18 cellular contexts compared by ENCODE assay signal in genomic region chrX:46599051-46599560, GRCh38. TPM values are rescaled to one million over a fixed set of nuclear protein-coding genes. Genes with fewer than 3 reads are reported as not detected.
DNase-seq lines count a peak whose midpoint lies in the region; ATAC-seq, FAIRE-seq and TF ChIP-seq lines count a peak whose summit lies in the region.
"Had no signal": no experiment of that assay in that cellular context is flagged by ENCODE, and none has a peak within 500 bp of the region (broad histone marks: within the 10 kb centered on the region; RNA-seq: fewer than 3 reads in every experiment).

No MANE protein-coding gene starts in this region.

- H2AK5ac ChIP-seq in IMR-90 (ENCODE audit: low read depth, low read length), result no peak overlapping the region

- no peak overlapping the region for H4K5ac ChIP-seq in IMR-90 (ENCODE audit: low read depth, low read length)

- H3K27me3 ChIP-seq in IMR-90 (ENCODE audit: control insufficient read depth, insufficient read depth, low read length) (peaks cover 2% of the 10 kb centered on the region; the same call in 1 of the 2 replicates), K562 (ENCODE audit: control insufficient read depth in 2 of 2, insufficient read depth in 2 of 2, low read length in 2 of 2) (peaks cover 0 to 3% of the 10 kb centered on the region in 2 experiments; a peak in 1 of 5 replicates), esophagus squamous epithelium (no peaks in the 10 kb centered on the region), psoas muscle (ENCODE audit: insufficient read depth in 3 of 3, low read length in 2 of 3) (no peaks in the 10 kb centered on the region)
- H3K27me3 ChIP-seq: SJSA1 had no signal

- H3K9me3 ChIP-seq in IMR-90 (ENCODE audit: control insufficient read depth, insufficient read depth, low read length), result no peaks in the 10 kb centered on the region
- H3K9me3 ChIP-seq in K562 (replicated peaks; ENCODE audit: control insufficient read depth, insufficient read depth, low read depth, low read length), result no peaks in the 10 kb centered on the region
- no peaks in the 10 kb centered on the region for H3K9me3 ChIP-seq in esophagus squamous epithelium
- H3K9me3 ChIP-seq in psoas muscle, result no peaks in the 10 kb centered on the region
- H3K9me3 ChIP-seq: Caco-2, SJSA1 had no signal

- H3K4ac ChIP-seq in IMR-90 (ENCODE audit: low read depth, low read length), result no peak overlapping the region

- no peak overlapping the region for H3K18ac ChIP-seq in IMR-90 (ENCODE audit: low read depth, low read length)

- no peak for TF ChIP-seq CTCF in IMR-90 (conservative IDR thresholded peaks at IDR 0.05; ENCODE audit: low read depth, low read length)
- TF ChIP-seq CTCF in K562 (IDR thresholded peaks at IDR 0.05 in 2 of 3, conservative IDR thresholded peaks at IDR 0.05 in 1 of 3; ENCODE audit: insufficient read depth in 2 of 3, low read depth in 1 of 3, low read length in 3 of 3), result no peak
- no peak for TF ChIP-seq CTCF in esophagus squamous epithelium (IDR thresholded peaks at IDR 0.05)
- TF ChIP-seq CTCF in psoas muscle (IDR thresholded peaks at IDR 0.05), result no peak

- no peak overlapping the region for H3K27ac ChIP-seq in IMR-90 (ENCODE audit: insufficient read depth, low read length)
- H3K27ac ChIP-seq in K562 (ENCODE audit: extremely low read depth, low read depth, low read length), result no peak overlapping the region
- H3K27ac ChIP-seq in esophagus squamous epithelium, result no peak overlapping the region
- no peak overlapping the region for H3K27ac ChIP-seq in psoas muscle
- H3K27ac ChIP-seq: SJSA1 had no signal

- no peak overlapping the region for H3K4me3 Mint-ChIP-seq in stimulated activated naive B cell treated with anti-CD40 and anti-IgM and Interleukin-4, amounts not matched to agents 10 μg/mL and 1 μg/mL and 100 μg/mL, for 72 hours
- H3K4me3 Mint-ChIP-seq: IgD-negative memory B cell had no signal

- no peak overlapping the region for H3K23ac ChIP-seq in IMR-90 (ENCODE audit: low read depth, low read length)

- H3K4me2 ChIP-seq in IMR-90 (ENCODE audit: low read depth, low read length) (no peak overlapping the region), K562 (ENCODE audit: insufficient read depth, low read length) (no peak overlapping the region)

- ATAC-seq in IMR-90 (ENCODE audit: low read depth) (peak; percentile 46; the same call in 1 of the 2 replicates), K562 (no peak), left ventricle myocardium superior (peak; percentile 50), psoas muscle (no peak)
- no peak for ATAC-seq in stimulated activated naive B cell treated with anti-CD40 and anti-IgM and Interleukin-4, amounts not matched to agents 10 μg/mL and 1 μg/mL and 100 μg/mL, for 72 hours (replicated peaks)

- H2BK20ac ChIP-seq in IMR-90 (ENCODE audit: low read depth, low read length), result no peak overlapping the region

- DNase-seq in IMR-90 (peak; percentile 40), K562 (ENCODE audit: extremely low read depth in 1 of 4, low spot score in 3 of 4) (no peak), left ventricle myocardium superior (no peak), esophagus squamous epithelium (lab: John Stamatoyannopoulos, UW) (no peak), NCI-H1092 (lab: John Stamatoyannopoulos, UW) (no peak), psoas muscle (no peak)
- DNase-seq in stimulated activated naive B cell treated with anti-CD40 and anti-IgM and Interleukin-4, amounts not matched to agents 10 μg/mL and 1 μg/mL and 100 μg/mL, for 72 hours, result no peak
- DNase-seq: ACHN, Caco-2, DMS153, EL, H7, NCI-H1417, NCI-H187 treated with DMSO at 0.1 percent for 48 hours, NCI-H446, NCI-H69 had no signal

- H3K56ac ChIP-seq in IMR-90 (ENCODE audit: extremely low read depth, insufficient read depth, low read length), result no peak overlapping the region

- BruUV-seq in IMR-90 (replicated peaks; lab: Mats Ljungman, UMichigan) (no TSS peak), K562 (replicated peaks; lab: Mats Ljungman, UMichigan) (no TSS peak)

- H3K27me3 Mint-ChIP-seq in stimulated activated naive B cell treated with anti-CD40 and anti-IgM and Interleukin-4, amounts not matched to agents 10 μg/mL and 1 μg/mL and 100 μg/mL, for 72 hours, result peaks cover 0 to 4% of the 10 kb centered on the region in 2 donors

- H3K36me3 Mint-ChIP-seq in stimulated activated naive B cell treated with anti-CD40 and anti-IgM and Interleukin-4, amounts not matched to agents 10 μg/mL and 1 μg/mL and 100 μg/mL, for 72 hours, result peaks cover 10 to 23% of the 10 kb centered on the region in 2 donors
- H3K36me3 Mint-ChIP-seq: IgD-negative memory B cell had no signal

- H3K79me2 ChIP-seq in K562 (ENCODE audit: control insufficient read depth, insufficient read depth, low read length), result no peaks in the 10 kb centered on the region

- TF ChIP-seq RAD21 in IMR-90 (IDR thresholded peaks at IDR 0.05; ENCODE audit: low read length) (no peak), K562 (CRISPR knock-in tag; conservative IDR thresholded peaks at IDR 0.05 in 1 of 2, IDR thresholded peaks at IDR 0.05 in 1 of 2) (no peak)

- H3K4me1 ChIP-seq in IMR-90 (ENCODE audit: control insufficient read depth, insufficient read depth, low read length), result peaks cover 2% of the 10 kb centered on the region; the same call in 1 of the 2 replicates
- H3K4me1 ChIP-seq in K562 (replicated peaks in 1 of 2; ENCODE audit: control insufficient read depth in 2 of 2, insufficient read depth in 2 of 2, low read length in 2 of 2), result no peaks in the 10 kb centered on the region
- H3K4me1 ChIP-seq in esophagus squamous epithelium, result no peaks in the 10 kb centered on the region
- no peaks in the 10 kb centered on the region for H3K4me1 ChIP-seq in psoas muscle
- H3K4me1 ChIP-seq: Caco-2, SJSA1 had no signal

- TF ChIP-seq POLR2A in IMR-90 (IDR thresholded peaks at IDR 0.05; ENCODE audit: low read depth, low read length), result no peak
- no peak for TF ChIP-seq POLR2A in K562 (conservative IDR thresholded peaks at IDR 0.05)
- no peak for TF ChIP-seq POLR2A in esophagus squamous epithelium (IDR thresholded peaks at IDR 0.05)

- H2AK9ac ChIP-seq in IMR-90 (replicated peaks; ENCODE audit: low read depth, low read length, poor library complexity), result no peak overlapping the region

- H2BK5ac ChIP-seq in IMR-90 (ENCODE audit: low read depth, low read length, poor library complexity, severe bottlenecking), result no peak overlapping the region

- H2BK15ac ChIP-seq in IMR-90 (ENCODE audit: low read depth, low read length), result no peak overlapping the region

- H3K9ac ChIP-seq in IMR-90 (ENCODE audit: low read depth, low read length) (no peak overlapping the region), K562 (ENCODE audit: insufficient read depth in 1 of 2, low read depth in 2 of 2, low read length in 2 of 2) (no peak overlapping the region)

- peaks cover 3 to 4% of the 10 kb centered on the region in 2 donors for H3K4me1 Mint-ChIP-seq in stimulated activated naive B cell treated with anti-CD40 and anti-IgM and Interleukin-4, amounts not matched to agents 10 μg/mL and 1 μg/mL and 100 μg/mL, for 72 hours
- H3K4me1 Mint-ChIP-seq: IgD-negative memory B cell had no signal

- intact Hi-C loops in IMR-90 (cut with micrococcal nuclease), result no loop called here
- intact Hi-C loops in K562 (cut with micrococcal nuclease), result no loop called here
- intact Hi-C loops in left ventricle myocardium superior (cut with micrococcal nuclease), result no loop called here
- intact Hi-C loops in esophagus squamous epithelium (cut with DNase I), result no loop called here
- intact Hi-C loops in psoas muscle (cut with DNase I), result no loop called here

- in situ Hi-C loops in IMR-90 (cut with MboI; ENCODE audit: low sequenced_read_pairs), result no loop called here
- in situ Hi-C loops in K562 (cut with MboI), result no loop called here

- CTCF ChIA-PET in IMR-90 (lab: Yijun Ruan, JAX) (no interaction called here), K562 (lab: Yijun Ruan, JAX; ENCODE audit: low intra/inter-chr PET ratio) (no interaction called here)

- H3K27ac Mint-ChIP-seq in stimulated activated naive B cell treated with anti-CD40 and anti-IgM and Interleukin-4, amounts not matched to agents 10 μg/mL and 1 μg/mL and 100 μg/mL, for 72 hours, result peak overlapping the region; percentile 62
- H3K27ac Mint-ChIP-seq: IgD-negative memory B cell had no signal

- no peak overlapping the region for H4K91ac ChIP-seq in IMR-90 (ENCODE audit: insufficient read depth, low read depth, low read length)

- H4K20me1 ChIP-seq in IMR-90 (ENCODE audit: insufficient read depth, low read length) (no peaks in the 10 kb centered on the region), K562 (replicated peaks; ENCODE audit: control insufficient read depth, insufficient read depth, low read length) (0 out of 2 replicates have a peak, but pooled peaks cover 3% of the 10 kb centered on the region)

- H2BK120ac ChIP-seq in IMR-90 (ENCODE audit: low read depth, low read length), result no peak overlapping the region

- dilution Hi-C loops in IMR-90 (cut with HindIII; ENCODE audit: low sequenced_read_pairs, unreplicated experiment), result no loop called here

- H3K36me3 ChIP-seq in IMR-90 (ENCODE audit: control insufficient read depth, insufficient read depth, low read length), result no peaks in the 10 kb centered on the region; the same call in 1 of the 2 replicates
- no peaks in the 10 kb centered on the region for H3K36me3 ChIP-seq in K562 (ENCODE audit: control insufficient read depth, insufficient read depth, low read length)
- H3K36me3 ChIP-seq in esophagus squamous epithelium, result no peaks in the 10 kb centered on the region
- H3K36me3 ChIP-seq in psoas muscle (ENCODE audit: insufficient read depth in 1 of 2, low read depth in 1 of 2), result no peaks in the 10 kb centered on the region
- H3K36me3 ChIP-seq: SJSA1 had no signal

- H3K9me1 ChIP-seq in IMR-90 (ENCODE audit: insufficient read depth, low read length), result no peaks in the 10 kb centered on the region
- H3K9me1 ChIP-seq in K562 (ENCODE audit: control insufficient read depth, insufficient read depth, low read length), result no peaks in the 10 kb centered on the region

- no peak overlapping the region for H3K14ac ChIP-seq in IMR-90 (replicated peaks; ENCODE audit: low read depth, low read length)

- TF ChIP-seq EP300 in K562 (IDR thresholded peaks at IDR 0.05; ENCODE audit: low read length), result no peak

- H3K4me3 ChIP-seq in IMR-90 (ENCODE audit: insufficient read depth, low read depth, low read length) (no peak overlapping the region), K562 (no peak overlapping the region), esophagus squamous epithelium (no peak overlapping the region), psoas muscle (no peak overlapping the region)
- H3K4me3 ChIP-seq: SJSA1 had no signal

- no peak overlapping the region for H4K8ac ChIP-seq in IMR-90 (ENCODE audit: low read depth in 2 of 2, low read length in 2 of 2)

- H2AFZ ChIP-seq in IMR-90 (replicated peaks; ENCODE audit: low read length, poor library complexity) (no peak overlapping the region), K562 (ENCODE audit: low read depth, low read length) (no peak overlapping the region)

- H3K79me1 ChIP-seq in IMR-90 (ENCODE audit: low read depth in 1 of 2, low read length in 2 of 2), result no peaks in the 10 kb centered on the region

- H3K9me3 Mint-ChIP-seq in stimulated activated naive B cell treated with anti-CD40 and anti-IgM and Interleukin-4, amounts not matched to agents 10 μg/mL and 1 μg/mL and 100 μg/mL, for 72 hours, result no peaks in the 10 kb centered on the region
- H3K9me3 Mint-ChIP-seq: IgD-negative memory B cell had no signal

- WGBS in IMR-90 (ENCODE audit: extremely low coverage in 2 of 2, insufficient read length in 1 of 2), 2 experiments, result no CpG with 5 or more reads among the region's 1 CpG
- no CpG with 5 or more reads among the region's 1 CpG for WGBS in K562 (ENCODE audit: insufficient coverage, low coverage, missing lambda C conversion rate)
- WGBS in esophagus squamous epithelium, 2 donors, result 0% methylated on average over 1 of the region's 1 CpG
- WGBS in psoas muscle, 3 donors, result 48 to 83% (median 79%) methylated on average over 1 of the region's 1 CpG

- POLR2A ChIA-PET in IMR-90 (lab: Charles Lee; ENCODE audit: unreplicated experiment), result no interaction called here
- POLR2A ChIA-PET in K562 (lab: Yijun Ruan, JAX), result interaction anchor here (0.8 to 1.5 kb wide), 2 partner anchors 11 to 22 kb away, joined by 5 read pairs; no protein-coding TSS in a partner anchor

- FAIRE-seq in K562 (lab: Jason Lieb, UNC), result no peak

RNA-seq across cellular contexts. Expression of gene CHST7, which starts 25.5 kb away (rescaled TPM):
- total RNA-seq in IMR-90 (2012; rRNA removed), result 2.9 and 3.3 TPM in 2 replicates
- 4.8 and 5.5 TPM in 2 replicates for polyA plus RNA-seq in IMR-90 (2012; rRNA removed)
- polyA plus RNA-seq in IMR-90 (2012; cell fraction: cytosol; rRNA removed), result 6.2 and 11.9 TPM in 2 replicates
- 1.9 and 6.5 TPM in 2 replicates for polyA plus RNA-seq in IMR-90 (2012; cell fraction: nucleus; rRNA removed; ENCODE audit: low replicate concordance)
- total RNA-seq in K562 (2011; cell fraction: chromatin; rRNA removed; ENCODE audit: low replicate concordance), result 0.23 and 0.39 TPM in 2 replicates
- total RNA-seq in K562 (2011; cell fraction: nucleolus; rRNA removed), result 0.17 and 0.39 TPM in 2 replicates
- total RNA-seq in K562 (2011; cell fraction: nucleoplasm; rRNA removed), result 0.22 TPM in 1 of 2 replicates, not detected in the other
- 0.09 and 0.16 TPM in 2 replicates for total RNA-seq in K562 (2014; rRNA removed)
- 0.06 and 0.07 TPM in 2 replicates for total RNA-seq in K562 (2014; rRNA removed; fragmentation: Illumina TruSeq; extraction: Trizol)
- not detected in 2 replicates for total RNA-seq in K562 (2015; rRNA removed; fragmentation: Illumina TruSeq; extraction: Trizol)
- 0.09 TPM in 1 of 2 replicates, not detected in the other for total RNA-seq in K562 (2021)
- 0.06 and 0.11 TPM in 2 replicates for polyA plus RNA-seq in K562 (2011; rRNA removed)
- polyA plus RNA-seq in K562 (2011; cell fraction: cytosol; rRNA removed), result 0.04 TPM in 1 of 2 replicates, not detected in the other
- polyA plus RNA-seq in K562 (2011; cell fraction: nucleus; rRNA removed), result 0.06 and 0.10 TPM in 2 replicates
- polyA plus RNA-seq in K562 (2012), result not detected in 2 replicates
- polyA plus RNA-seq in K562 (2014; fragmentation: Illumina TruSeq; extraction: Trizol), result 0.04 TPM in 1 of 2 replicates, not detected in the other
- under 1 TPM; 0.27 to 0.41 TPM for polyA plus RNA-seq in K562 (2014; fragmentation: Nextera tagmentation; extraction: Ambion mirVana)
- 0.03 TPM in 1 of 2 replicates, not detected in the other for polyA plus RNA-seq in K562 (2014; rRNA removed)
- polyA minus RNA-seq in K562 (2011; rRNA and poly(A)+ RNA removed), result 0.15 TPM in 1 of 2 replicates, not detected in the other
- not detected in 2 replicates for polyA minus RNA-seq in K562 (2011; cell fraction: cytosol; rRNA and poly(A)+ RNA removed)
- polyA minus RNA-seq in K562 (2011; cell fraction: nucleus; rRNA and poly(A)+ RNA removed), result 0.22 and 0.54 TPM in 2 replicates
- 13.8 TPM for total RNA-seq in left ventricle myocardium superior
- total RNA-seq in esophagus squamous epithelium, result 10 to 100 TPM in 1 of 4 donors, 1 to 10 TPM in 3; 1.2 to 11.8 (median 3.9) TPM
- 1 to 10 TPM; 1.6 to 2.9 (median 2.2) TPM for total RNA-seq in psoas muscle
- polyA plus RNA-seq in psoas muscle, result 1 to 10 TPM; 1.6 to 9.9 (median 1.6) TPM

RNA-seq across cellular contexts. Expression of gene ZNF674, which starts 53.9 kb away (rescaled TPM):
- total RNA-seq in IMR-90 (2012; rRNA removed) (6.4 and 13.4 TPM in 2 replicates), K562 (2014; rRNA removed) (1.5 and 2.6 TPM in 2 replicates), K562 (2014; rRNA removed; fragmentation: Illumina TruSeq; extraction: Trizol) (4.7 and 4.8 TPM in 2 replicates), K562 (2015; rRNA removed; fragmentation: Illumina TruSeq; extraction: Trizol) (1.8 and 2.0 TPM in 2 replicates), K562 (2021) (2.5 and 2.7 TPM in 2 replicates), left ventricle myocardium superior (3.0 TPM), esophagus squamous epithelium (1 to 10 TPM; 1.5 to 2.8 (median 2.4) TPM), psoas muscle (1 to 10 TPM; 2.4 to 3.2 (median 2.5) TPM)
- polyA plus RNA-seq in IMR-90 (2012; rRNA removed) (1.7 and 2.2 TPM in 2 replicates), K562 (2011; rRNA removed) (3.5 and 3.6 TPM in 2 replicates), K562 (2014; fragmentation: Illumina TruSeq; extraction: Trizol) (1.8 and 2.0 TPM in 2 replicates), K562 (2014; fragmentation: Nextera tagmentation; extraction: Ambion mirVana) (1 to 10 TPM; 1.2 to 1.6 TPM), K562 (2014; rRNA removed) (1.1 and 3.4 TPM in 2 replicates), psoas muscle (1 to 10 TPM; 1.3 to 2.8 (median 1.5) TPM)
- polyA plus RNA-seq in IMR-90 (2012; cell fraction: cytosol; rRNA removed), result 1.4 and 2.2 TPM in 2 replicates
- 5.1 and 8.3 TPM in 2 replicates for polyA plus RNA-seq in IMR-90 (2012; cell fraction: nucleus; rRNA removed; ENCODE audit: low replicate concordance)
- 19.4 and 19.5 TPM in 2 replicates for total RNA-seq in K562 (2011; cell fraction: chromatin; rRNA removed; ENCODE audit: low replicate concordance)
- 11.2 and 13.0 TPM in 2 replicates for total RNA-seq in K562 (2011; cell fraction: nucleolus; rRNA removed)
- 13.6 and 16.2 TPM in 2 replicates for total RNA-seq in K562 (2011; cell fraction: nucleoplasm; rRNA removed)
- polyA plus RNA-seq in K562 (2011; cell fraction: cytosol; rRNA removed), result 1.5 and 1.6 TPM in 2 replicates
- polyA plus RNA-seq in K562 (2011; cell fraction: nucleus; rRNA removed), result 3.2 and 4.0 TPM in 2 replicates
- 1.2 and 2.0 TPM in 2 replicates for polyA plus RNA-seq in K562 (2012)
- polyA minus RNA-seq in K562 (2011; rRNA and poly(A)+ RNA removed), result 6.5 and 6.8 TPM in 2 replicates
- 1.3 and 3.4 TPM in 2 replicates for polyA minus RNA-seq in K562 (2011; cell fraction: cytosol; rRNA and poly(A)+ RNA removed)
- 4.2 and 5.4 TPM in 2 replicates for polyA minus RNA-seq in K562 (2011; cell fraction: nucleus; rRNA and poly(A)+ RNA removed)

Comparison
In these comparisons a context has a peak if more than half of its experiments do, and no peak if none do; other contexts are left out.
1. ATAC-seq: peak in IMR-90 (single experiment) and left ventricle myocardium superior (single experiment); none in K562 (single experiment), stimulated activated naive B cell treated with anti-CD40 and anti-IgM and Interleukin-4, amounts not matched to agents 10 μg/mL and 1 μg/mL and 100 μg/mL, for 72 hours (0 of 2) and psoas muscle (0 of 4).